In the genomic region with DNA sequence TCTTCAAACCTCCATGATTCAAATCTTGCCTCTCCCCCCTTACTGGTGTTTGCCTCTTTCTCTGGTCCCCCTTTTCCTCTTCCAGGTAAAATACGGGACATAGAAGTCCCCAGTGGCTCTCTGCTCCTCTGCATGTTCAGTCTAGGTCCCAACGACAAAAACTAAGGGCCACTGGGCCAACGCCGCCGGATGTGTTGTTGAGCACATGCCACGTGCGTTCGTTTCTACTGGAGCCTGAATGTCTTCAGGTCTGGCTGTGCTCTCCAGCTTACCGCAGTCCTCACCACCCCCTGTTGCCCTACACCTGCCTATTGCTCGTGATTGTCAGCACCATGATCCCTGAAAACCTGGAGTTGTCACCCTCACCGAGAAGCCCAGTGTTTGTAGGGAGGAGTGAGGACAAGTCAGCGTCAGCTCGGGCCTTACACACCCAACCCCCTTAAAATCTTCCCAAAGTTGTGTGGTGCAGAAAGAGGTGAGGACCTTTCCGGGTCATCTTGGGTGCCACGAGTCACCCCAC, we compare ENCODE assay signal across 22 cellular contexts. TPM values are rescaled to one million over a fixed set of nuclear protein-coding genes. Genes with fewer than 3 reads are reported as not detected.
DNase-seq lines count a peak whose midpoint lies in the region; ATAC-seq, FAIRE-seq and TF ChIP-seq lines count a peak whose summit lies in the region.
"Had no signal": no experiment of that assay in that cellular context is flagged by ENCODE, and none has a peak within 500 bp of the region (broad histone marks: within the 10 kb centered on the region; RNA-seq: fewer than 3 reads in every experiment).

No MANE protein-coding gene starts in this region.

- 36% methylated on average over 6 of the region's 15 CpGs for WGBS in right lobe of liver (ENCODE audit: insufficient coverage, low coverage, low lambda C conversion rate, missing lambda C conversion rate)
- 12% methylated on average over 12 of the region's 15 CpGs for WGBS in HepG2 (ENCODE audit: low lambda C conversion rate)
- WGBS in trophoblast cell (ENCODE audit: extremely low coverage, insufficient coverage, insufficient read length) = no CpG with 5 or more reads among the region's 15 CpGs

- no peak overlapping the region for H4K8ac ChIP-seq in trophoblast cell (ENCODE audit: low read depth, low read length)

- no peak overlapping the region for H3K23ac ChIP-seq in trophoblast cell (ENCODE audit: low read length)

- ATAC-seq in right lobe of liver (no peak), HepG2 (no peak), GM18858 (IDR thresholded peaks at IDR 0.05; ENCODE audit: unreplicated experiment) (no peak)
- ATAC-seq: GM12878, HCT116 had no signal

- FAIRE-seq in HepG2 (lab: Jason Lieb, UNC) (no peak), kidney (lab: Jason Lieb, UNC) (no peak)
- FAIRE-seq: GM12878 had no signal

- no peak overlapping the region for H3K14ac ChIP-seq in trophoblast cell (ENCODE audit: low read length)

- no peak overlapping the region for H3K4me2 ChIP-seq in HepG2 (ENCODE audit: low read depth, low read length)
- H3K4me2 ChIP-seq in trophoblast cell (ENCODE audit: low read length) = no peak overlapping the region

- H2BK120ac ChIP-seq in trophoblast cell (ENCODE audit: insufficient read depth, low read length, poor library complexity) = no peak overlapping the region

- DNase-seq in right lobe of liver = peak in 2 of 3 donors; percentile 6 to 32
- DNase-seq in HepG2 (ENCODE audit: low spot score) = no peak
- peak; percentile 29 for DNase-seq in kidney
- no peak for DNase-seq in trophoblast cell
- DNase-seq in effector memory CD4-positive, alpha-beta T cell = no peak
- DNase-seq in AG20443 (ENCODE audit: low spot score) = no peak
- DNase-seq: BE2C; C1 segment of cervical spinal cord; CD4-positive, CD25-positive, alpha-beta regulatory T cell; COR-L47; DMS 273 treated with DMSO at 0.1 percent for 48 hours; DMS53; DND-41; EL; GOT3; H7; HFFc6 had no signal

- H3K4me3 ChIP-seq in right lobe of liver = no peak overlapping the region
- H3K4me3 ChIP-seq in HepG2 (replicated peaks in 1 of 3; ENCODE audit: insufficient read depth in 1 of 3, low read depth in 2 of 3, low read length in 3 of 3) = no peak overlapping the region
- no peak overlapping the region for H3K4me3 ChIP-seq in kidney (ENCODE audit: low read length in 2 of 2)
- H3K4me3 ChIP-seq in trophoblast cell (ENCODE audit: low read depth, low read length) = peak overlapping the region; percentile 10
- H3K4me3 ChIP-seq in effector memory CD4-positive, alpha-beta T cell (ENCODE audit: insufficient read depth, low read depth, low read length, poor library complexity, severe bottlenecking) = no peak overlapping the region
- H3K4me3 ChIP-seq: GM12878 had no signal

- POLR2A ChIA-PET in HepG2 (lab: Yijun Ruan, JAX) = no interaction called here

- no peak for TF ChIP-seq EP300 in HepG2 (IDR thresholded peaks at IDR 0.05; ENCODE audit: low read depth in 2 of 2, low read length in 2 of 2)
- no peak for TF ChIP-seq EP300 in HepG2 (CRISPR knock-in tag; IDR thresholded peaks at IDR 0.05; ENCODE audit: borderline replicate concordance)

- no TSS peak for BruUV-seq in HepG2 (replicated peaks; lab: Mats Ljungman, UMichigan)

- H4K20me1 ChIP-seq in HepG2 (ENCODE audit: insufficient read depth, low read length) = no peaks in the 10 kb centered on the region

- CTCF ChIA-PET in HepG2 (lab: Yijun Ruan, JAX; ENCODE audit: low intra/inter-chr PET ratio, low total read pairs) = no interaction called here

- H3K9me3 ChIP-seq in right lobe of liver (no peaks in the 10 kb centered on the region), HepG2 (ENCODE audit: low read length) (no peaks in the 10 kb centered on the region), kidney (ENCODE audit: control insufficient read depth in 1 of 2, low read length in 2 of 2) (no peaks in the 10 kb centered on the region), trophoblast cell (ENCODE audit: insufficient read depth, low read depth, low read length) (peaks cover 4% of the 10 kb centered on the region)
- H3K9me3 ChIP-seq in effector memory CD4-positive, alpha-beta T cell (ENCODE audit: control insufficient read depth, low read length) = no peaks in the 10 kb centered on the region
- H3K9me3 ChIP-seq: BE2C had no signal

- intact Hi-C loops in right lobe of liver (cut with DNase I) = no loop called here
- intact Hi-C loops in HepG2 (cut with micrococcal nuclease; ENCODE audit: unreplicated experiment) = no loop called here
- intact Hi-C loops in kidney (cut with DNase I) = no loop called here

- H3K79me2 ChIP-seq in HepG2 (ENCODE audit: insufficient read depth, low read length) (no peaks in the 10 kb centered on the region), trophoblast cell (ENCODE audit: control insufficient read depth, insufficient read depth, low read length, poor library complexity) (peaks cover 3% of the 10 kb centered on the region)

- no peak overlapping the region for H2AK5ac ChIP-seq in trophoblast cell (ENCODE audit: low read length)

- peaks cover 13% of the 10 kb centered on the region for H3K79me1 ChIP-seq in trophoblast cell (ENCODE audit: low read length)

- H2BK5ac ChIP-seq in trophoblast cell (ENCODE audit: low read depth, low read length, poor library complexity) = no peak overlapping the region

- TF ChIP-seq CTCF in right lobe of liver (IDR thresholded peaks at IDR 0.05) (no peak), HepG2 (CRISPR knock-in tag; IDR thresholded peaks at IDR 0.05) (no peak), kidney (IDR thresholded peaks at IDR 0.05; ENCODE audit: borderline replicate concordance, extremely low read depth, insufficient read depth) (no peak)

- no peak overlapping the region for H3K4ac ChIP-seq in trophoblast cell (ENCODE audit: low read depth, low read length)

- TF ChIP-seq POLR2A in right lobe of liver (IDR thresholded peaks at IDR 0.05) (no peak), HepG2 (IDR thresholded peaks at IDR 0.05; ENCODE audit: insufficient read depth in 1 of 2, low read depth in 2 of 2, low read length in 2 of 2) (no peak)

- no peak overlapping the region for H2BK12ac ChIP-seq in trophoblast cell (ENCODE audit: low read length)

- H4K91ac ChIP-seq in trophoblast cell (ENCODE audit: low read depth, low read length) = no peak overlapping the region

- H2AFZ ChIP-seq in HepG2 (ENCODE audit: low read length) (no peak overlapping the region), trophoblast cell (ENCODE audit: insufficient read depth, low read length, poor library complexity) (no peak overlapping the region)

- H3K4me1 ChIP-seq in right lobe of liver = peaks cover 0 to 14% (median 0%) of the 10 kb centered on the region in 4 donors
- H3K4me1 ChIP-seq in HepG2 (ENCODE audit: insufficient read depth, low read length) = no peaks in the 10 kb centered on the region
- peaks cover 0 to 6% of the 10 kb centered on the region in 2 donors for H3K4me1 ChIP-seq in kidney (ENCODE audit: control insufficient read depth in 1 of 2, insufficient read depth in 1 of 2, low read depth in 1 of 2, low read length in 2 of 2)
- H3K4me1 ChIP-seq in trophoblast cell (ENCODE audit: control insufficient read depth in 1 of 2, insufficient read depth in 2 of 2, low read length in 2 of 2) = peaks cover 4 to 17% of the 10 kb centered on the region in 2 experiments
- H3K4me1 ChIP-seq in effector memory CD4-positive, alpha-beta T cell (ENCODE audit: control insufficient read depth, insufficient read depth, low read length, poor library complexity, severe bottlenecking) = peaks cover 10% of the 10 kb centered on the region
- H3K4me1 ChIP-seq: BE2C had no signal

- no peak overlapping the region for H3K9ac ChIP-seq in HepG2 (ENCODE audit: insufficient read depth, low read depth, low read length)
- H3K9ac ChIP-seq in kidney (ENCODE audit: low read length in 2 of 2) = no peak overlapping the region
- no peak overlapping the region for H3K9ac ChIP-seq in trophoblast cell (ENCODE audit: low read length)

- H3K27ac ChIP-seq in right lobe of liver = no peak overlapping the region
- H3K27ac ChIP-seq in HepG2 (ENCODE audit: extremely low read length, insufficient read depth, low read length) = no peak overlapping the region
- no peak overlapping the region for H3K27ac ChIP-seq in kidney (ENCODE audit: low read depth in 2 of 2, low read length in 2 of 2)
- no peak overlapping the region for H3K27ac ChIP-seq in trophoblast cell (ENCODE audit: low read depth, low read length)
- no peak overlapping the region for H3K27ac ChIP-seq in effector memory CD4-positive, alpha-beta T cell (ENCODE audit: insufficient read depth, low read length, poor library complexity, severe bottlenecking)

- peaks cover 0 to 16% of the 10 kb centered on the region in 2 donors for H3K27me3 ChIP-seq in right lobe of liver
- peaks cover 19 to 79% of the 10 kb centered on the region in 2 experiments for H3K27me3 ChIP-seq in HepG2 (ENCODE audit: control insufficient read depth in 1 of 2, insufficient read depth in 2 of 2, low read length in 2 of 2)
- peaks cover 11% of the 10 kb centered on the region for H3K27me3 ChIP-seq in trophoblast cell (ENCODE audit: insufficient read depth, low read length)
- peaks cover 23% of the 10 kb centered on the region for H3K27me3 ChIP-seq in effector memory CD4-positive, alpha-beta T cell (replicated peaks; ENCODE audit: control insufficient read depth, insufficient read depth, low read length, poor library complexity, severe bottlenecking)

- H3K36me3 ChIP-seq in right lobe of liver (no peaks in the 10 kb centered on the region), HepG2 (replicated peaks in 1 of 2; ENCODE audit: control insufficient read depth in 1 of 2, insufficient read depth in 2 of 2, low read length in 2 of 2) (no peaks in the 10 kb centered on the region), kidney (ENCODE audit: control insufficient read depth in 1 of 2, insufficient read depth in 2 of 2, low read length in 2 of 2) (no peaks in the 10 kb centered on the region), trophoblast cell (ENCODE audit: control insufficient read depth in 1 of 2, insufficient read depth in 2 of 2, low read length in 2 of 2) (peaks cover 0 to 2% of the 10 kb centered on the region in 2 experiments)
- no peaks in the 10 kb centered on the region for H3K36me3 ChIP-seq in effector memory CD4-positive, alpha-beta T cell (ENCODE audit: control insufficient read depth, insufficient read depth, low read length)
- H3K36me3 ChIP-seq: BE2C had no signal

- TF ChIP-seq RAD21 in HepG2 (CRISPR knock-in tag; IDR thresholded peaks at IDR 0.05) = no peak

- in situ Hi-C loops in HepG2 (cut with HindIII; ENCODE audit: extremely low pct_ligation_motif_present, low pct_unique_long_range_greater_than_20kb) = no loop called here

- H3K18ac ChIP-seq in trophoblast cell (ENCODE audit: low read length) = no peak overlapping the region

- H4K12ac ChIP-seq in trophoblast cell (ENCODE audit: low read depth, low read length) = no peak overlapping the region

RNA-seq across cellular contexts. Expression of a gene that starts 2.8 kb away (rescaled TPM):
- total RNA-seq in right lobe of liver = 10 to 100 TPM in 5 of 6 experiments, 1 to 10 TPM in 1; 6.3 to 18.9 (median 13.5) TPM
- total RNA-seq in HepG2 (2016; rRNA removed; fragmentation: Illumina TruSeq; extraction: Trizol) = 0.18 and 0.24 TPM in 2 replicates
- 0.09 and 0.10 TPM in 2 replicates for total RNA-seq in HepG2 (2016; cell fraction: cytosol; rRNA removed; fragmentation: Illumina TruSeq; extraction: Trizol; ENCODE audit: low read depth)
- 0.15 and 0.17 TPM in 2 replicates for total RNA-seq in HepG2 (2016; cell fraction: insoluble cytoplasmic fraction; rRNA removed; fragmentation: Illumina TruSeq; extraction: Trizol)
- 0.25 and 0.38 TPM in 2 replicates for total RNA-seq in HepG2 (2016; cell fraction: membrane; rRNA removed; fragmentation: Illumina TruSeq; extraction: Trizol)
- 0.25 and 0.59 TPM in 2 replicates for total RNA-seq in HepG2 (2016; cell fraction: nucleus; rRNA removed; fragmentation: Illumina TruSeq; extraction: Trizol)
- 3.5 and 3.6 TPM in 2 replicates for polyA plus RNA-seq in HepG2 (2011; rRNA removed)
- 2.4 and 4.9 TPM in 2 replicates for polyA plus RNA-seq in HepG2 (2011; cell fraction: cytosol; rRNA removed)
- 5.3 and 5.6 TPM in 2 replicates for polyA plus RNA-seq in HepG2 (2011; cell fraction: nucleus; rRNA removed)
- 2.3 and 2.4 TPM in 2 replicates for polyA plus RNA-seq in HepG2 (2012)
- polyA plus RNA-seq in HepG2 (2016; cell fraction: cytosol; fragmentation: Illumina TruSeq; extraction: Trizol; ENCODE audit: low read depth) = 0.26 and 0.29 TPM in 2 replicates
- 0.36 and 0.41 TPM in 2 replicates for polyA plus RNA-seq in HepG2 (2016; cell fraction: insoluble cytoplasmic fraction; fragmentation: Illumina TruSeq; extraction: Trizol; ENCODE audit: low read depth)
- 0.58 and 0.62 TPM in 2 replicates for polyA plus RNA-seq in HepG2 (2016; cell fraction: membrane; fragmentation: Illumina TruSeq; extraction: Trizol; ENCODE audit: low read depth)
- polyA plus RNA-seq in HepG2 (2016; cell fraction: nucleus; fragmentation: Illumina TruSeq; extraction: Trizol; ENCODE audit: insufficient read depth, low read depth) = 0.59 and 1.2 TPM in 2 replicates
- polyA minus RNA-seq in HepG2 (2011; rRNA and poly(A)+ RNA removed; ENCODE audit: low replicate concordance) = 4.6 TPM in 1 of 2 replicates, not detected in the other
- polyA minus RNA-seq in HepG2 (2011; cell fraction: cytosol; rRNA and poly(A)+ RNA removed) = 0.99 and 1.4 TPM in 2 replicates
- polyA minus RNA-seq in HepG2 (2011; cell fraction: nucleus; rRNA and poly(A)+ RNA removed) = 0.90 and 1.7 TPM in 2 replicates
- 13.6 TPM for total RNA-seq in kidney
- polyA plus RNA-seq in kidney (ENCODE audit: insufficient read depth, low read depth, low replicate concordance) = 2.0 TPM
- 26.0 and 27.6 TPM in 2 replicates for polyA plus RNA-seq in trophoblast cell (2013)
- total RNA-seq: CD4-positive, CD25-positive, alpha-beta regulatory T cell; CD8-positive, alpha-beta memory T cell; G401 had no signal
- polyA plus RNA-seq: CD8-positive, alpha-beta memory T cell had no signal

Comparison
In these comparisons a context has a peak if more than half of its experiments do, and no peak if none do; other contexts are left out.
1. DNase-seq: peak in right lobe of liver (2 of 3) and kidney (single experiment); none in HepG2 (single experiment), trophoblast cell (0 of 2), effector memory CD4-positive, alpha-beta T cell (0 of 3) and AG20443 (single experiment).